9 cellular contexts compared by ENCODE assay signal in the genomic region with DNA sequence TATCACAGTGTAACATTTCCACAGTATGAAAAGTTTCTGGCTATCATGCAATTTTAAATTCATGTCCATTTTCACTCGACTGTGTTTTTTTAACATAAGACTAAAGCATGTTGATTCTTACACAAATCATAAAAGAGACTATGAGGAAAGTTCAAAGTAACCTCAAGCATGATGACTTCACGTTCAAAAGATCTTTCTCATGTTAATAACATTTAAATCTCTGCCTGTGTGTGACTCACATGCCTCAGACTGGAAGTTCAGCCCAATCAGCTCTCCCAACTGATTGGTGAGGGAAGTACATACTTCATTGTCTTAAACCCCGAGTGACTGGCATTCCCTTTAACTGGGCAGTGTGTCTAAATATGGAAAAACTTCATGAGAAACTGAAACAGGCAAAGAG. TPM values are rescaled to one million over a fixed set of nuclear protein-coding genes. Genes with fewer than 3 reads are reported as not detected.
DNase-seq lines count a peak whose midpoint lies in the region; ATAC-seq and TF ChIP-seq lines count a peak whose summit lies in the region.
"Had no signal": no experiment of that assay in that cellular context is flagged by ENCODE, and none has a peak within 500 bp of the region (broad histone marks: within the 10 kb centered on the region; RNA-seq: fewer than 3 reads in every experiment).

No MANE protein-coding gene starts in this region.

- no peak overlapping the region for H3K27ac Mint-ChIP-seq in activated naive CD4-positive, alpha-beta T cell treated with anti-CD3 and anti-CD28 coated beads, Interleukin-2, amount 50 U/mL, for 72 hours

- peak; percentile 79 to 87 for ATAC-seq in activated naive CD4-positive, alpha-beta T cell treated with anti-CD3 and anti-CD28 coated beads, Interleukin-2, amount 50 U/mL, for 72 hours
- no peak for ATAC-seq in GM21526 (IDR thresholded peaks at IDR 0.05; ENCODE audit: low FRiP score, unreplicated experiment)

- H3K9me3 ChIP-seq in adipocyte (ENCODE audit: control insufficient read depth, low read length) (no peaks in the 10 kb centered on the region), uterus (no peaks in the 10 kb centered on the region)

- H3K27me3 ChIP-seq in adipocyte (replicated peaks; ENCODE audit: control insufficient read depth, insufficient read depth, low read length) = no peaks in the 10 kb centered on the region
- no peaks in the 10 kb centered on the region for H3K27me3 ChIP-seq in kidney epithelial cell (ENCODE audit: control insufficient read depth, insufficient read depth, low read length)
- no peaks in the 10 kb centered on the region for H3K27me3 ChIP-seq in uterus

- H3K4me1 ChIP-seq in adipocyte (ENCODE audit: control insufficient read depth, insufficient read depth, low read length) = peaks cover 48% of the 10 kb centered on the region
- peaks cover 10 to 14% of the 10 kb centered on the region in 2 donors for H3K4me1 ChIP-seq in uterus

- no peak for DNase-seq in activated naive CD4-positive, alpha-beta T cell treated with anti-CD3 and anti-CD28 coated beads, Interleukin-2, amount 50 U/mL, for 72 hours (ENCODE audit: low spot score in 2 of 2)
- DNase-seq in activated naive CD4-positive, alpha-beta T cell treated with anti-CD3 and anti-CD28 coated beads, Interleukin-2, amount 50 U/mL, for 16 hours = no peak
- peak; percentile 93 for DNase-seq in adipocyte (ENCODE audit: low read depth)
- peak; percentile 96 for DNase-seq in kidney epithelial cell (ENCODE audit: low read depth)
- DNase-seq in uterus = peak in 1 of 2 donors; percentile 64
- no peak for DNase-seq in D341Med (ENCODE audit: low spot score)
- no peak for DNase-seq in cerebellum (ENCODE audit: low spot score)
- DNase-seq: NCI-H1694 had no signal

- H3K9me3 Mint-ChIP-seq in activated naive CD4-positive, alpha-beta T cell treated with anti-CD3 and anti-CD28 coated beads, Interleukin-2, amount 50 U/mL, for 72 hours = no peaks in the 10 kb centered on the region

- H3K27ac ChIP-seq in uterus = peak overlapping the region; percentile 83 to 96

- intact Hi-C loops in uterus (cut with DNase I; ENCODE audit: low total_unique reads) = no loop called here

- H3K4me3 ChIP-seq in adipocyte (ENCODE audit: low read length) (peak overlapping the region; percentile 78), kidney epithelial cell (ENCODE audit: low read depth, low read length) (no peak overlapping the region), uterus (no peak overlapping the region)

- peak overlapping the region; percentile 75 for H3K9ac ChIP-seq in adipocyte (ENCODE audit: low read length)

- no peak for TF ChIP-seq POLR2A in uterus (IDR thresholded peaks at IDR 0.05)

- no peaks in the 10 kb centered on the region for H3K36me3 ChIP-seq in adipocyte (ENCODE audit: control insufficient read depth, insufficient read depth, low read length, severe bottlenecking)
- H3K36me3 ChIP-seq in kidney epithelial cell (ENCODE audit: control insufficient read depth, insufficient read depth, low read length) = no peaks in the 10 kb centered on the region
- H3K36me3 ChIP-seq in uterus = no peaks in the 10 kb centered on the region

- H3K36me3 Mint-ChIP-seq in activated naive CD4-positive, alpha-beta T cell treated with anti-CD3 and anti-CD28 coated beads, Interleukin-2, amount 50 U/mL, for 72 hours = no peaks in the 10 kb centered on the region

- no peak for TF ChIP-seq CTCF in kidney epithelial cell (IDR thresholded peaks at IDR 0.05; ENCODE audit: insufficient read depth, low read length, poor library complexity, severe bottlenecking)
- no peak for TF ChIP-seq CTCF in uterus (IDR thresholded peaks at IDR 0.05)

RNA-seq across cellular contexts. Expression of gene ATXN1, which starts 37.4 kb away (rescaled TPM):
- total RNA-seq in activated naive CD4-positive, alpha-beta T cell treated with anti-CD3 and anti-CD28 coated beads, Interleukin-2, amount 50 U/mL, for 72 hours = 10 to 100 TPM; 21.6 to 25.4 TPM
- 12.5 and 32.6 TPM in 2 replicates for total RNA-seq in kidney epithelial cell
- total RNA-seq in uterus = 100 to 1,000 TPM in 1 of 4 donors, 10 to 100 TPM in 3; 21.0 to 102 (median 51.1) TPM
- total RNA-seq in cerebellum = 38.8 TPM

Comparison
In these comparisons a context has a peak if more than half of its experiments do, and no peak if none do; other contexts are left out.
1. DNase-seq: peak in adipocyte (single experiment) and kidney epithelial cell (single experiment); none in activated naive CD4-positive, alpha-beta T cell treated with anti-CD3 and anti-CD28 coated beads, Interleukin-2, amount 50 U/mL, for 72 hours (0 of 2), activated naive CD4-positive, alpha-beta T cell treated with anti-CD3 and anti-CD28 coated beads, Interleukin-2, amount 50 U/mL, for 16 hours (single experiment), D341Med (single experiment) and cerebellum (single experiment).